Comparison of ENCODE assay signal across 1 cellular context in genomic region chr3:160454995-160455394, GRCh38.
TF ChIP-seq lines count a peak whose summit lies in the region.

No MANE protein-coding gene starts in this region.

TF ChIP-seq in endothelial cell of umbilical vein, 7 proteins besides CTCF, POLR2A, EP300 and RAD21:
- TF ChIP-seq MAX (IDR thresholded peaks at IDR 0.05; ENCODE audit: insufficient read depth, insufficient read length), result no peak
- TF ChIP-seq FOS (IDR thresholded peaks at IDR 0.05; ENCODE audit: borderline replicate concordance, insufficient read depth, low read length), result no peak
- no peak for TF ChIP-seq JUN (IDR thresholded peaks at IDR 0.05; ENCODE audit: borderline replicate concordance, insufficient read depth, insufficient read length, low read depth)
- TF ChIP-seq GATA2 (IDR thresholded peaks at IDR 0.05; ENCODE audit: insufficient read depth, insufficient read length, low read depth, low read length), result no peak
- no peak for TF ChIP-seq POLR2AphosphoS5 (IDR thresholded peaks at IDR 0.05; ENCODE audit: insufficient read depth, low read depth, low read length)
- TF ChIP-seq EZH2 (IDR thresholded peaks at IDR 0.05; ENCODE audit: borderline replicate concordance, low read depth, low read length, severe bottlenecking), result no peak
- no peak for TF ChIP-seq MYC (IDR thresholded peaks at IDR 0.05; ENCODE audit: low read depth, low read length)
